ENCODE assay signal across 8 cellular contexts in the genomic region with DNA sequence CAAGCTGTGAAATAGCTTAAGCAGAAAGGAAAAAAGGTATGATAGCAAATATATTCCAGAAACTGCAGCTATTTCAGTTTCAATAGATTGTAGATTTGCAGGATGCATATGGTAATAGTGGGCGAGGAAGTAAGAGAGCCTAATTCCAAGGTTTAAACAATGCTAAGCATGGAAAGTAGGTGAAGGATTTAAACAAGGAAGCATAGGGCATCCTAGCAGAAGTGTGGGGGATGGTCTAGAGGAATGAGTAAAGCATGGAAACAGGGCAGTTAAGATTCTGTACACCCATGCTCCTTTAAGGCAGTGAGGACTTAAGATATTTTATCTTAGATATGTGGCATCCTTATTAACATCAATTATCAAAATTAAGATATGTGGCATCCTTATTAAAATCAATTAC. TPM values are rescaled to one million over a fixed set of nuclear protein-coding genes. Genes with fewer than 3 reads are reported as not detected.
DNase-seq lines count a peak whose midpoint lies in the region; ATAC-seq and TF ChIP-seq lines count a peak whose summit lies in the region.

No MANE protein-coding gene starts in this region.

- no peak for TF ChIP-seq CTCF in CD4-positive, alpha-beta T cell (IDR thresholded peaks at IDR 0.05)
- TF ChIP-seq CTCF in KMS-11 (conservative IDR thresholded peaks at IDR 0.05; ENCODE audit: low read depth, low read length) (no peak), mammary epithelial cell (conservative IDR thresholded peaks at IDR 0.05 in 1 of 2, IDR thresholded peaks at IDR 0.05 in 1 of 2; ENCODE audit: extremely low read depth in 1 of 2, insufficient read depth in 1 of 2, low read depth in 1 of 2, low read length in 2 of 2) (no peak)

- no peaks in the 10 kb centered on the region for H3K27me3 Mint-ChIP-seq in CD4-positive, alpha-beta T cell

- no peaks in the 10 kb centered on the region for H3K9me3 ChIP-seq in CD4-positive, alpha-beta T cell (ENCODE audit: control insufficient read depth, low read length)
- H3K9me3 ChIP-seq in mammary epithelial cell (replicated peaks; ENCODE audit: insufficient read depth, low read length) = no peaks in the 10 kb centered on the region

- CTCF ChIA-PET in CD4-positive, alpha-beta T cell (lab: Charles Lee) = interaction anchor here (1.4 to 1.5 kb wide), 4 partner anchors 30 to 356 kb away, joined by 3 to 6 read pairs (median 4); no protein-coding TSS in a partner anchor
- CTCF ChIA-PET in mammary epithelial cell (lab: Charles Lee; ENCODE audit: low non-redundant PET) = no interaction called here

- H3K9ac ChIP-seq in KMS-11 = no peak overlapping the region; the same call in 1 of the 2 replicates
- H3K9ac ChIP-seq in mammary epithelial cell (ENCODE audit: insufficient read depth, low read length) = peak overlapping the region; percentile 99

- H3K36me3 ChIP-seq in KMS-11 (ENCODE audit: insufficient read depth) (peaks cover 11% of the 10 kb centered on the region; the same call in 1 of the 2 replicates), mammary epithelial cell (ENCODE audit: insufficient read depth, low read length) (peaks cover 8% of the 10 kb centered on the region)

- no peak for ATAC-seq in CD4-positive, alpha-beta T cell (ENCODE audit: poor library complexity)

- H3K9me3 Mint-ChIP-seq in CD4-positive, alpha-beta T cell = no peaks in the 10 kb centered on the region

- no TSS peak for BruUV-seq in mammary epithelial cell (replicated peaks; lab: Mats Ljungman, UMichigan)

- H3K4me1 ChIP-seq in KMS-11 (ENCODE audit: low read depth, poor library complexity, severe bottlenecking) = peaks cover 57% of the 10 kb centered on the region
- H3K4me1 ChIP-seq in mammary epithelial cell (ENCODE audit: insufficient read depth, low read length) = peaks cover 18% of the 10 kb centered on the region

- dilution Hi-C loops in mammary epithelial cell (cut with HindIII; ENCODE audit: low sequenced_read_pairs) = no loop called here

- H3K27me3 ChIP-seq in CD4-positive, alpha-beta T cell (ENCODE audit: control insufficient read depth, insufficient read depth, low read length) = no peaks in the 10 kb centered on the region
- no peaks in the 10 kb centered on the region for H3K27me3 ChIP-seq in KMS-11 (ENCODE audit: insufficient read depth, low read depth)
- no peaks in the 10 kb centered on the region for H3K27me3 ChIP-seq in mammary epithelial cell (ENCODE audit: insufficient read depth, low read length)

- H3K4me3 Mint-ChIP-seq in CD4-positive, alpha-beta T cell = peak overlapping the region; percentile 95

- H3K79me2 ChIP-seq in KMS-11 (ENCODE audit: insufficient read depth, low read depth) (peaks cover 74% of the 10 kb centered on the region), mammary epithelial cell (ENCODE audit: insufficient read depth, low read length) (peaks cover 76% of the 10 kb centered on the region)

- WGBS in mammary epithelial cell (ENCODE audit: low coverage, missing lambda C conversion rate) = 85% methylated on average over 1 of the region's 1 CpG

- POLR2A ChIA-PET in CD4-positive, alpha-beta T cell (lab: Charles Lee) = interaction anchor here (1.2 to 1.7 kb wide), 2 partner anchors 14 to 76 kb away, joined by 6 to 12 read pairs; no protein-coding TSS in a partner anchor

- no peak overlapping the region for H3K27ac ChIP-seq in CD4-positive, alpha-beta T cell (ENCODE audit: low read depth, low read length)
- H3K27ac ChIP-seq in KMS-11 = no peak overlapping the region
- peak overlapping the region; percentile 98 for H3K27ac ChIP-seq in mammary epithelial cell (ENCODE audit: insufficient read depth, low read depth, low read length)

- no peak overlapping the region for H3K4me3 ChIP-seq in KMS-11 (IDR thresholded peaks at IDR 0.05; ENCODE audit: insufficient read depth, low read depth, low read length)
- peak overlapping the region; percentile 75 to 76 (median 75) for H3K4me3 ChIP-seq in mammary epithelial cell (replicated peaks in 1 of 3; ENCODE audit: insufficient read depth in 1 of 3, low read depth in 2 of 3, low read length in 3 of 3)

- H2AFZ ChIP-seq in KMS-11 (ENCODE audit: low read depth) (no peak overlapping the region), mammary epithelial cell (ENCODE audit: low read depth, low read length) (no peak overlapping the region)

- H3K4me1 Mint-ChIP-seq in CD4-positive, alpha-beta T cell (ENCODE audit: low read depth) = peaks cover 66% of the 10 kb centered on the region

- intact Hi-C loops in CD4-positive, alpha-beta T cell (cut with DNase I, micrococcal nuclease) = loop anchor here (2.0 to 10.0 kb wide), 5 partner anchors 36 to 560 kb away; a partner anchor contains a TSS
- intact Hi-C loops in mammary epithelial cell (cut with micrococcal nuclease) = no loop called here

- H3K4me2 ChIP-seq in KMS-11 = peak overlapping the region; percentile 98
- peak overlapping the region; percentile 80 for H3K4me2 ChIP-seq in mammary epithelial cell (ENCODE audit: insufficient read depth, low read depth, low read length)

- DNase-seq in CD4-positive, alpha-beta T cell = no peak
- DNase-seq in mammary epithelial cell = no peak
- DNase-seq in myocyte (ENCODE audit: low read depth) = peak; percentile 9
- no peak for DNase-seq in occipital lobe (lab: John Stamatoyannopoulos, UW)
- DNase-seq in NCI-H128 (lab: John Stamatoyannopoulos, UW; ENCODE audit: unreplicated experiment) = no peak
- no peak for DNase-seq in germinal center (ENCODE audit: low spot score)
- no peak for DNase-seq in hippocampal formation (lab: John Stamatoyannopoulos, UW)

- peak overlapping the region; percentile 98 for H3K27ac Mint-ChIP-seq in CD4-positive, alpha-beta T cell

- H3K36me3 Mint-ChIP-seq in CD4-positive, alpha-beta T cell (ENCODE audit: low read depth) = peaks cover 57% of the 10 kb centered on the region

- in situ Hi-C loops in mammary epithelial cell (cut with MboI; ENCODE audit: low sequenced_read_pairs in 2 of 2) = loop anchor here in 1 of 2 donors (10.0 to 25.0 kb wide), 2 partner anchors 248 to 360 kb away; no protein-coding TSS in a partner anchor

- H4K20me1 ChIP-seq in KMS-11 (ENCODE audit: insufficient read depth) (peaks cover 56% of the 10 kb centered on the region), mammary epithelial cell (ENCODE audit: insufficient read depth, low read length) (peaks cover 15% of the 10 kb centered on the region)

RNA-seq across cellular contexts. Expression of a gene that starts 2.6 kb away (rescaled TPM):
- total RNA-seq in CD4-positive, alpha-beta T cell = 100 to 1,000 TPM; 234 to 254 TPM
- total RNA-seq in mammary epithelial cell (100 to 1,000 TPM; 159 to 351 TPM), myocyte (79.3 and 124 TPM in 2 replicates), occipital lobe (249 TPM)
- polyA plus RNA-seq in mammary epithelial cell = 64.0 TPM
- 149 TPM for polyA minus RNA-seq in mammary epithelial cell
- polyA plus RNA-seq in myocyte (2012) = 84.1 TPM
